ENCODE assay signal across 9 cellular contexts in the genomic region with DNA sequence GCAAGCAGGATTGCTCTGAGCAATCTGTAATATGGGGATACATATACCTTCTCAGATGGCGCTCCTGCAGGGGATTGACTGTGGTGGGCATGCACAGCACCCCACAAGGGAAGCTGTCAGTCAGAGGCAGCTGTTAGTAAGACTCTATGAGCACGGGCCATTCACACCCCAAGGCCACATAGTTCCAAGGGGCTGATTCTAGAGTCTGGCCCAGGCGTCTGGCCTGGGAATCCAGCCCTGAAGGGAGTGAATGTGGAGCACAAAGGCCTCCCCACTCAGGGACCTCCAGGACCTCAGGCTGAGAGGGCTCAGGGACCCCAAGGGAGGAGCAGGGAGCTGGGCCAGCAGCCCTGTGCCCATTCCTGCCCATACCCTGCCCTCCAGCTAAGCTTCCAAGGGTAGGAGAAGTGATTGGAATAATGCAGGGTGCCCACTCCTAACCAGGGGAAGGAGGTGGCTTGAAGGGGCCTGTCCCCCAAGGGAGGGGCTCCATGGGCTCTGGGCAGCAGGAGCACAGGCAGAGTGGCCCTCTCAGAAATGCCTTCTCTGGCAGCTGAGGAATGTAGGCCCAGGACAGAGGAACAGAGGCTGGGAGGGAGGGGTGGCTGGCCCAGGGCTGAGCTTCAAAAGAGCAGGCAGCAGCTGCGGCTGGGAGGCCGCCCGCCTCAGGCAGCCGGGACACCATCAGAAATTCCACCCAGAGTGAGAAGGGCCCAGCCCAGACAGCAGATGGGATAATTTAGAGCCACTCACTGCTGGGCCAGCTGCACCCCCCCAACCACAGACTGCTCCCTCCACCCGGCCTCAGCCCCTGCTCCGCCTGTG. TPM values are rescaled to one million over a fixed set of nuclear protein-coding genes. Genes with fewer than 3 reads are reported as not detected.
DNase-seq lines count a peak whose midpoint lies in the region; ATAC-seq and TF ChIP-seq lines count a peak whose summit lies in the region.
"Had no signal": no experiment of that assay in that cellular context is flagged by ENCODE, and none has a peak within 500 bp of the region (broad histone marks: within the 10 kb centered on the region; RNA-seq: fewer than 3 reads in every experiment).

No MANE protein-coding gene starts in this region.

- no peaks in the 10 kb centered on the region for H3K9me3 Mint-ChIP-seq in CD8-positive, alpha-beta memory T cell
- H3K9me3 Mint-ChIP-seq in T-helper 2 cell treated with Interferon-gamma antibody and Interleukin-4, amounts not matched to agents 5 μg/mL and 100 μg/mL, for 36 hours: no peaks in the 10 kb centered on the region

- no peak for TF ChIP-seq POLR2A in testis (IDR thresholded peaks at IDR 0.05)

- peaks cover 0 to 8% (median 3%) of the 10 kb centered on the region in 3 donors for H3K4me1 Mint-ChIP-seq in CD8-positive, alpha-beta memory T cell
- peaks cover 25% of the 10 kb centered on the region for H3K4me1 Mint-ChIP-seq in T-helper 2 cell treated with Interferon-gamma antibody and Interleukin-4, amounts not matched to agents 5 μg/mL and 100 μg/mL, for 36 hours (ENCODE audit: low read depth)

- H3K36me3 Mint-ChIP-seq in CD8-positive, alpha-beta memory T cell: no peaks in the 10 kb centered on the region
- no peaks in the 10 kb centered on the region for H3K36me3 Mint-ChIP-seq in T-helper 2 cell treated with Interferon-gamma antibody and Interleukin-4, amounts not matched to agents 5 μg/mL and 100 μg/mL, for 36 hours (ENCODE audit: low read depth)

- intact Hi-C loops in left lung (cut with DNase I): no loop called here
- intact Hi-C loops in testis (cut with DNase I; ENCODE audit: low total_unique reads): loop anchor here (10.0 kb wide), 1 partner anchor 56 kb away; the partner anchor contains the start of gene CUEDC1
- intact Hi-C loops in OCI-LY7 (cut with micrococcal nuclease; ENCODE audit: unreplicated experiment): no loop called here

- H3K79me2 ChIP-seq in OCI-LY7 (ENCODE audit: insufficient read depth, low read depth, low read length): no peaks in the 10 kb centered on the region

- H3K27me3 ChIP-seq in left lung (no peaks in the 10 kb centered on the region), testis (no peaks in the 10 kb centered on the region)
- no peaks in the 10 kb centered on the region for H3K27me3 ChIP-seq in CD8-positive, alpha-beta memory T cell (ENCODE audit: insufficient read depth, low read length, poor library complexity, severe bottlenecking)

- CTCF ChIA-PET in OCI-LY7 (lab: Charles Lee; ENCODE audit: unreplicated experiment): interaction anchor here (0.6 kb wide), 2 partner anchors 89 to 185 kb away, joined by 4 to 6 read pairs; partner anchors contain the start of genes DYNLL2 and VEZF1
- CTCF ChIA-PET in CD8-positive, alpha-beta memory T cell (lab: Charles Lee): interaction anchor here (1.1 to 1.7 kb wide), 2 partner anchors 24 to 101 kb away, joined by 3 to 7 read pairs; no protein-coding TSS in a partner anchor

- no peak overlapping the region for H3K4me3 Mint-ChIP-seq in CD8-positive, alpha-beta memory T cell
- no peak overlapping the region for H3K4me3 Mint-ChIP-seq in T-helper 2 cell treated with Interferon-gamma antibody and Interleukin-4, amounts not matched to agents 5 μg/mL and 100 μg/mL, for 36 hours

- no peak overlapping the region for H3K4me3 ChIP-seq in choroid plexus epithelial cell (ENCODE audit: low read depth, low read length)
- no peak overlapping the region for H3K4me3 ChIP-seq in left lung
- no peak overlapping the region for H3K4me3 ChIP-seq in testis
- H3K4me3 ChIP-seq in OCI-LY7 (ENCODE audit: low read depth, low read length, poor library complexity, severe bottlenecking): no peak overlapping the region
- H3K4me3 ChIP-seq in CD8-positive, alpha-beta memory T cell (ENCODE audit: low read length): no peak overlapping the region

- TF ChIP-seq CTCF in choroid plexus epithelial cell (conservative IDR thresholded peaks at IDR 0.05; ENCODE audit: low read depth, low read length): no peak
- no peak for TF ChIP-seq CTCF in left lung (IDR thresholded peaks at IDR 0.05)
- no peak for TF ChIP-seq CTCF in testis (IDR thresholded peaks at IDR 0.05)
- no peak for TF ChIP-seq CTCF in OCI-LY7 (conservative IDR thresholded peaks at IDR 0.05; ENCODE audit: low read length)

- H3K4me2 ChIP-seq in OCI-LY7 (ENCODE audit: low read length): no peak overlapping the region

- no peaks in the 10 kb centered on the region for H3K9me2 ChIP-seq in OCI-LY7 (ENCODE audit: insufficient read depth, low read length)

- DNase-seq in M059J (ENCODE audit: low read depth) (peak; percentile 80), choroid plexus epithelial cell (ENCODE audit: low read depth) (peak; percentile 48), left lung (peak; percentile 71 to 85), testis (peak; percentile 36), OCI-LY7 (ENCODE audit: low spot score) (no peak), GDM1 (lab: John Stamatoyannopoulos, UW) (no peak)
- no peak for DNase-seq in CD8-positive, alpha-beta memory T cell
- no peak for DNase-seq in T-helper 2 cell treated with Interferon-gamma antibody and Interleukin-4, amounts not matched to agents 5 μg/mL and 100 μg/mL, for 36 hours (ENCODE audit: low spot score)
- DNase-seq: effector CD8-positive, alpha-beta T cell had no signal

- no TSS peak for BruUV-seq in OCI-LY7 (replicated peaks; lab: Mats Ljungman, UMichigan)

- ATAC-seq in left lung: peak; percentile 62

- POLR2A ChIA-PET in OCI-LY7 (lab: Charles Lee): interaction anchor here (0.7 to 1.5 kb wide), 2 partner anchors 25 to 99 kb away, joined by 3 read pairs; no protein-coding TSS in a partner anchor
- POLR2A ChIA-PET in CD8-positive, alpha-beta memory T cell (lab: Charles Lee): no interaction called here

- H3K36me3 ChIP-seq in left lung (no peaks in the 10 kb centered on the region), testis (ENCODE audit: low read depth, missing control alignments) (no peaks in the 10 kb centered on the region), OCI-LY7 (ENCODE audit: insufficient read depth, low read length) (no peaks in the 10 kb centered on the region)
- H3K36me3 ChIP-seq in CD8-positive, alpha-beta memory T cell (ENCODE audit: insufficient read depth, low read length): no peaks in the 10 kb centered on the region

- no peaks in the 10 kb centered on the region for H4K20me1 ChIP-seq in OCI-LY7 (ENCODE audit: insufficient read depth, low read length)

- peaks cover 57 to 93% of the 10 kb centered on the region in 2 donors for H3K4me1 ChIP-seq in left lung
- peaks cover 43% of the 10 kb centered on the region for H3K4me1 ChIP-seq in testis
- peaks cover 40% of the 10 kb centered on the region for H3K4me1 ChIP-seq in OCI-LY7 (ENCODE audit: insufficient read depth, low read length, poor library complexity, severe bottlenecking)
- peaks cover 8% of the 10 kb centered on the region for H3K4me1 ChIP-seq in CD8-positive, alpha-beta memory T cell (ENCODE audit: insufficient read depth, low read length)

- H3K27ac ChIP-seq in left lung (peak overlapping the region; percentile 81 to 85), testis (peak overlapping the region in 1 of 2 donors; percentile 71), OCI-LY7 (ENCODE audit: low read depth, low read length, poor library complexity, severe bottlenecking) (no peak overlapping the region)
- H3K27ac ChIP-seq in CD8-positive, alpha-beta memory T cell (ENCODE audit: low read depth, low read length): no peak overlapping the region

- H3K9me3 ChIP-seq in left lung (no peaks in the 10 kb centered on the region), testis (no peaks in the 10 kb centered on the region), OCI-LY7 (ENCODE audit: low read length) (no peaks in the 10 kb centered on the region)
- H3K9me3 ChIP-seq in CD8-positive, alpha-beta memory T cell (ENCODE audit: low read length): no peaks in the 10 kb centered on the region

- H2AFZ ChIP-seq in OCI-LY7 (ENCODE audit: low read length): no peak overlapping the region

- WGBS in testis, 2 donors: 46 to 52% methylated on average over 3 to 9 of the region's 9 CpGs

- peak overlapping the region in 1 of 8 donors; percentile 17 for H3K27ac Mint-ChIP-seq in CD8-positive, alpha-beta memory T cell
- no peak overlapping the region for H3K27ac Mint-ChIP-seq in T-helper 2 cell treated with Interferon-gamma antibody and Interleukin-4, amounts not matched to agents 5 μg/mL and 100 μg/mL, for 36 hours

- H3K27me3 Mint-ChIP-seq in CD8-positive, alpha-beta memory T cell: peaks cover 2 to 4% of the 10 kb centered on the region in 2 donors
- no peaks in the 10 kb centered on the region for H3K27me3 Mint-ChIP-seq in T-helper 2 cell treated with Interferon-gamma antibody and Interleukin-4, amounts not matched to agents 5 μg/mL and 100 μg/mL, for 36 hours (ENCODE audit: low read depth)

RNA-seq across cellular contexts. Expression of gene MRPS23, which starts 48.9 kb away (rescaled TPM):
- total RNA-seq in M059J (2014; rRNA removed; shearing (Covaris generic)): 25.8 and 31.8 TPM in 2 replicates
- total RNA-seq in left lung (10 to 100 TPM; 39.2 to 39.8 TPM), testis (10 to 100 TPM; 14.1 to 25.1 TPM), OCI-LY7 (2022) (57.3 and 73.5 TPM in 2 replicates)
- 57.4 TPM for polyA plus RNA-seq in testis (ENCODE audit: insufficient read depth, low read depth, low replicate concordance)
- 46.3 and 50.3 TPM in 2 replicates for total RNA-seq in OCI-LY7 (2014; rRNA removed; shearing (Covaris generic))
- 10 to 100 TPM; 83.1 to 88.5 TPM for total RNA-seq in CD8-positive, alpha-beta memory T cell
- polyA plus RNA-seq in CD8-positive, alpha-beta memory T cell: 42.6 TPM

RNA-seq across cellular contexts. Expression of gene CUEDC1, which starts 56.5 kb away (rescaled TPM):
- total RNA-seq in M059J (2014; rRNA removed; shearing (Covaris generic)): 4.4 and 16.2 TPM in 2 replicates
- total RNA-seq in left lung (10 to 100 TPM; 44.1 to 47.3 TPM), testis (1 to 10 TPM; 6.5 to 8.6 TPM), OCI-LY7 (2022) (0.13 and 0.74 TPM in 2 replicates)
- polyA plus RNA-seq in testis (ENCODE audit: insufficient read depth, low read depth, low replicate concordance): 13.3 TPM
- total RNA-seq in OCI-LY7 (2014; rRNA removed; shearing (Covaris generic)): not detected in 2 replicates
- total RNA-seq in CD8-positive, alpha-beta memory T cell: under 1 TPM; 0.33 to 0.73 TPM
- polyA plus RNA-seq in CD8-positive, alpha-beta memory T cell: not detected

Comparison
In these comparisons a context has a peak if more than half of its experiments do, and no peak if none do; other contexts are left out.
1. DNase-seq: peak in M059J (single experiment), choroid plexus epithelial cell (single experiment), left lung (2 of 2) and testis (single experiment); none in OCI-LY7 (single experiment), CD8-positive, alpha-beta memory T cell (0 of 5), GDM1 (single experiment) and T-helper 2 cell treated with Interferon-gamma antibody and Interleukin-4, amounts not matched to agents 5 μg/mL and 100 μg/mL, for 36 hours (single experiment).
2. H3K27ac ChIP-seq: peak in left lung (2 of 2); none in OCI-LY7 (single experiment) and CD8-positive, alpha-beta memory T cell (single experiment).